1 cellular context compared by ENCODE assay signal in the genomic region with DNA sequence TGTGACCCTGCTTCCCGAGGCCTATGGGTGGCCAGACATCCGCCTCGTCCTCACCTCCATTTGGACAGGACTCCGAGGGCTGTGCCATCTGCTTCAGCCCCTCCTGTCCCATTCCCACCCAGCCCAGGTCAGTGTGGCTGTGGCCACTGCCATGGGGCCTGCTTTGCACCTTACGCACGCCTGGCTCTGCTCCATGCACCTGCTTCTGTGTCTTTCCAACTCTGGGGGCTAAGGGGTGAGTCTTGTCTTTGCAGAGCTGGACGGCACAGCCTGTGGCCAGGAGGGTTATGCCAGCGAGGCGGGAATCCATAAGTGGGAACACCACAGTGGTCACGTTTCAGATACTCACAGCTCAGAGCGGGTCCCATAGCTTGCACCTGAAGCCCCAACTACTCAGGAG.
TF ChIP-seq lines count a peak whose summit lies in the region.

No MANE protein-coding gene starts in this region.

TF ChIP-seq in IMR-90, 13 proteins besides CTCF, POLR2A, EP300 and RAD21:
- TF ChIP-seq MAFK (IDR thresholded peaks at IDR 0.05; ENCODE audit: low read depth, low read length) (no peak), CEBPB (IDR thresholded peaks at IDR 0.05; ENCODE audit: low read depth, low read length) (no peak), SMC3 (IDR thresholded peaks at IDR 0.05; ENCODE audit: low read depth, low read length) (no peak), RFX5 (IDR thresholded peaks at IDR 0.05; ENCODE audit: low read depth, low read length) (no peak), MAZ (IDR thresholded peaks at IDR 0.05; ENCODE audit: borderline replicate concordance, low read depth, low read length) (no peak), BHLHE40 (IDR thresholded peaks at IDR 0.05; ENCODE audit: low read depth, low read length) (no peak), RCOR1 (IDR thresholded peaks at IDR 0.05; ENCODE audit: insufficient replicate concordance, low read length) (no peak), FOS (IDR thresholded peaks at IDR 0.05; ENCODE audit: low read depth, low read length) (no peak)
